In genomic region chr14:90235179-90235976, GRCh38 we compare ENCODE assay signal across 9 cellular contexts. TPM values are rescaled to one million over a fixed set of nuclear protein-coding genes. Genes with fewer than 3 reads are reported as not detected.
DNase-seq lines count a peak whose midpoint lies in the region; ATAC-seq and TF ChIP-seq lines count a peak whose summit lies in the region.
"Had no signal": no experiment of that assay in that cellular context is flagged by ENCODE, and none has a peak within 500 bp of the region (broad histone marks: within the 10 kb centered on the region; RNA-seq: fewer than 3 reads in every experiment).

No MANE protein-coding gene starts in this region.

- TF ChIP-seq CTCF in GM10248 (IDR thresholded peaks at IDR 0.05; ENCODE audit: control extremely low read depth, extremely low read depth, low read depth, missing control alignments) (peak; percentile 84), left lung (IDR thresholded peaks at IDR 0.05) (peak; percentile 89 to 90)

- intact Hi-C loops in left lung (cut with DNase I), result loop anchor here in 1 of 2 donors (10.0 kb wide), 1 partner anchor 261 kb away; no protein-coding TSS in a partner anchor

- DNase-seq in GM10248 (ENCODE audit: extremely low spot score), result peak; percentile 81
- peak; percentile 30 for DNase-seq in NCI-H226
- DNase-seq in activated CD4-positive, CD25-positive, alpha-beta regulatory T cell treated with anti-CD3 and anti-CD28 coated beads, Interleukin-2, amount 50 U/mL, for 16 hours (ENCODE audit: low read depth, low spot score), result peak; percentile 38
- peak; percentile 30 for DNase-seq in cerebellar cortex (ENCODE audit: low spot score)
- DNase-seq in left lung, result peak; percentile 69 to 91
- DNase-seq in stimulated activated CD4-positive, alpha-beta T cell treated with anti-CD3 and anti-CD28 coated beads, TNF-alpha, amount 100 ng/mL, for 48 hours (ENCODE audit: low read depth in 3 of 3), result peak; percentile 40 to 64 (median 58)

- H3K4me3 ChIP-seq in left lung, result no peak overlapping the region

- no peak overlapping the region for H3K27ac ChIP-seq in left lung
- H3K27ac ChIP-seq: epithelial cell of prostate had no signal

- CTCF ChIA-PET in GM10248 (lab: Yijun Ruan, JAX), result interaction anchor here (0.6 to 6.3 kb wide), 19 partner anchors 9 to 1195 kb away, joined by 3 to 36 read pairs (median 4); partner anchors contain the start of genes EFCAB11 and PSMC1

- H3K27me3 ChIP-seq in left lung, result peaks cover 0 to 32% of the 10 kb centered on the region in 2 donors

- ATAC-seq in HG03025 (IDR thresholded peaks at IDR 0.05; ENCODE audit: low FRiP score, unreplicated experiment), result peak; percentile 47
- ATAC-seq in left lung, result peak; percentile 99
- ATAC-seq in HG03139 (IDR thresholded peaks at IDR 0.05; ENCODE audit: unreplicated experiment), result no peak

- H3K36me3 ChIP-seq in left lung, result no peaks in the 10 kb centered on the region

- peaks cover 4 to 37% of the 10 kb centered on the region in 2 donors for H3K9me3 ChIP-seq in left lung

- POLR2A ChIA-PET in GM10248 (lab: Yijun Ruan, JAX), result no interaction called here

- H3K4me1 ChIP-seq in left lung, result peaks cover 0 to 6% of the 10 kb centered on the region in 2 donors

RNA-seq across cellular contexts. Expression of gene PSMC1, which starts 21.0 kb away (rescaled TPM):
- 100 to 1,000 TPM in 1 of 2 donors, 10 to 100 TPM in 1; 64.3 to 103 TPM for total RNA-seq in left lung

Comparison
In these comparisons a context has a peak if more than half of its experiments do, and no peak if none do; other contexts are left out.
1. DNase-seq: peak in every context shown above with its lines; median percentile 81 in GM10248; 80 in left lung; 58 in stimulated activated CD4-positive, alpha-beta T cell treated with anti-CD3 and anti-CD28 coated beads, TNF-alpha, amount 100 ng/mL, for 48 hours; 38 in activated CD4-positive, CD25-positive, alpha-beta regulatory T cell treated with anti-CD3 and anti-CD28 coated beads, Interleukin-2, amount 50 U/mL, for 16 hours; 30 in NCI-H226; 30 in cerebellar cortex.